In genomic region chr10:6223981-6224380, GRCh38 we compare ENCODE assay signal across 15 cellular contexts. TPM values are rescaled to one million over a fixed set of nuclear protein-coding genes. Genes with fewer than 3 reads are reported as not detected.
DNase-seq lines count a peak whose midpoint lies in the region; ATAC-seq and TF ChIP-seq lines count a peak whose summit lies in the region.
"Had no signal": no experiment of that assay in that cellular context is flagged by ENCODE, and none has a peak within 500 bp of the region (broad histone marks: within the 10 kb centered on the region; RNA-seq: fewer than 3 reads in every experiment).

No MANE protein-coding gene starts in this region.

- no peak overlapping the region for H3K4me3 Mint-ChIP-seq in activated T-cell treated with anti-CD3 and anti-CD28 coated beads, Interleukin-2, amount 50 U/mL, for 24 hours
- H3K4me3 Mint-ChIP-seq in CD14-positive monocyte = no peak overlapping the region
- no peak overlapping the region for H3K4me3 Mint-ChIP-seq in activated T-helper 17 cell treated with anti-CD3 and anti-CD28 coated beads, Interleukin-2, amount 50 U/mL, for 72 hours
- H3K4me3 Mint-ChIP-seq: CD8-positive, alpha-beta T cell; GM23338 had no signal

- peak overlapping the region; percentile 9 for H2BK12ac ChIP-seq in trophoblast cell (ENCODE audit: low read length)

- no CpG with 5 or more reads among the region's 14 CpGs for WGBS in trophoblast cell (ENCODE audit: extremely low coverage, insufficient coverage, insufficient read length)

- peaks cover 87 to 94% of the 10 kb centered on the region in 2 experiments for H3K36me3 ChIP-seq in trophoblast cell (ENCODE audit: control insufficient read depth in 1 of 2, insufficient read depth in 2 of 2, low read length in 2 of 2)

- no peaks in the 10 kb centered on the region for H3K9me3 Mint-ChIP-seq in activated T-cell treated with anti-CD3 and anti-CD28 coated beads, Interleukin-2, amount 50 U/mL, for 24 hours
- H3K9me3 Mint-ChIP-seq in CD14-positive monocyte = peaks cover 0 to 2% (median 0%) of the 10 kb centered on the region in 7 donors
- H3K9me3 Mint-ChIP-seq in activated T-helper 17 cell treated with anti-CD3 and anti-CD28 coated beads, Interleukin-2, amount 50 U/mL, for 72 hours = no peaks in the 10 kb centered on the region
- H3K9me3 Mint-ChIP-seq: CD8-positive, alpha-beta T cell; GM23338 had no signal

- H3K79me1 ChIP-seq in trophoblast cell (ENCODE audit: low read length) = peaks cover 36% of the 10 kb centered on the region

- peaks cover 100% of the 10 kb centered on the region for H3K36me3 Mint-ChIP-seq in activated T-cell treated with anti-CD3 and anti-CD28 coated beads, Interleukin-2, amount 50 U/mL, for 24 hours (ENCODE audit: low read depth)
- peaks cover 98 to 100% of the 10 kb centered on the region in 2 donors for H3K36me3 Mint-ChIP-seq in CD14-positive monocyte
- H3K36me3 Mint-ChIP-seq in activated T-helper 17 cell treated with anti-CD3 and anti-CD28 coated beads, Interleukin-2, amount 50 U/mL, for 72 hours (ENCODE audit: low read depth) = peaks cover 100% of the 10 kb centered on the region

- H3K4me1 ChIP-seq in trophoblast cell (ENCODE audit: control insufficient read depth in 1 of 2, insufficient read depth in 2 of 2, low read length in 2 of 2) = peaks cover 29 to 36% of the 10 kb centered on the region in 2 experiments

- H3K9ac ChIP-seq in trophoblast cell (ENCODE audit: low read length) = no peak overlapping the region

- no peak overlapping the region for H3K4ac ChIP-seq in trophoblast cell (ENCODE audit: low read depth, low read length)

- H3K27me3 Mint-ChIP-seq in activated T-cell treated with anti-CD3 and anti-CD28 coated beads, Interleukin-2, amount 50 U/mL, for 24 hours = no peaks in the 10 kb centered on the region
- H3K27me3 Mint-ChIP-seq in CD14-positive monocyte (ENCODE audit: low read depth in 3 of 3) = peaks cover 0 to 7% (median 2%) of the 10 kb centered on the region in 3 donors
- H3K27me3 Mint-ChIP-seq in activated T-helper 17 cell treated with anti-CD3 and anti-CD28 coated beads, Interleukin-2, amount 50 U/mL, for 72 hours = no peaks in the 10 kb centered on the region

- H3K27me3 ChIP-seq in trophoblast cell (ENCODE audit: insufficient read depth, low read length) = no peaks in the 10 kb centered on the region

- ATAC-seq in activated T-helper 17 cell treated with anti-CD3 and anti-CD28 coated beads, Interleukin-2, amount 50 U/mL, for 72 hours (replicated peaks) = no peak
- ATAC-seq in HG03457 (IDR thresholded peaks at IDR 0.05; ENCODE audit: unreplicated experiment) = no peak
- ATAC-seq: CD8-positive, alpha-beta T cell; GM23338 had no signal

- no peak overlapping the region for H3K27ac ChIP-seq in trophoblast cell (ENCODE audit: low read depth, low read length)

- no peak for TF ChIP-seq CTCF in CD14-positive monocyte (IDR thresholded peaks at IDR 0.05)

- H4K12ac ChIP-seq in trophoblast cell (ENCODE audit: low read depth, low read length) = no peak overlapping the region

- H3K79me2 ChIP-seq in trophoblast cell (ENCODE audit: control insufficient read depth, insufficient read depth, low read length, poor library complexity) = peaks cover 13% of the 10 kb centered on the region

- peak overlapping the region; percentile 59 for H3K27ac Mint-ChIP-seq in activated T-cell treated with anti-CD3 and anti-CD28 coated beads, Interleukin-2, amount 50 U/mL, for 24 hours
- peak overlapping the region in 5 of 7 donors; percentile 32 to 79 (median 33) for H3K27ac Mint-ChIP-seq in CD14-positive monocyte
- H3K27ac Mint-ChIP-seq in activated T-helper 17 cell treated with anti-CD3 and anti-CD28 coated beads, Interleukin-2, amount 50 U/mL, for 72 hours = peak overlapping the region; percentile 59
- H3K27ac Mint-ChIP-seq: CD8-positive, alpha-beta T cell; GM23338 had no signal

- H2BK5ac ChIP-seq in trophoblast cell (ENCODE audit: low read depth, low read length, poor library complexity) = no peak overlapping the region

- in situ Hi-C loops in ACHN (cut with HindIII; ENCODE audit: low pct_ligation_motif_present, low pct_unique_long_range_greater_than_20kb, low sequenced_read_pairs) = no loop called here

- intact Hi-C loops in CD14-positive monocyte (cut with micrococcal nuclease) = no loop called here

- H3K4me2 ChIP-seq in trophoblast cell (ENCODE audit: low read length) = no peak overlapping the region
- H3K4me2 ChIP-seq: GM23338 had no signal

- no peak for DNase-seq in activated T-cell treated with anti-CD3 and anti-CD28 coated beads, Interleukin-2, amount 50 U/mL, for 24 hours
- DNase-seq in activated T-cell treated with anti-CD3 and anti-CD28 coated beads, Interleukin-2, amount 50 U/mL, for 1 hour = no peak
- DNase-seq in CD14-positive monocyte (ENCODE audit: low spot score) (no peak), trophoblast cell (no peak), hypothalamus (lab: John Stamatoyannopoulos, UW) (no peak), ACHN (no peak)
- DNase-seq: CD8-positive, alpha-beta T cell; KG1; NCI-H1092; NCI-H1694 treated with DMSO at 0.1 percent for 48 hours; NCI-H345; NCI-H526 treated with DMSO at 0.1 percent for 48 hours had no signal

- no peak overlapping the region for H3K23ac ChIP-seq in trophoblast cell (ENCODE audit: low read length)

- peak overlapping the region; percentile 11 for H2AK5ac ChIP-seq in trophoblast cell (ENCODE audit: low read length)

- no peak overlapping the region for H2BK120ac ChIP-seq in trophoblast cell (ENCODE audit: insufficient read depth, low read length, poor library complexity)

- H4K91ac ChIP-seq in trophoblast cell (ENCODE audit: low read depth, low read length) = peak overlapping the region; percentile 60

- peak overlapping the region; percentile 11 for H4K8ac ChIP-seq in trophoblast cell (ENCODE audit: low read depth, low read length)

- H3K4me3 ChIP-seq in trophoblast cell (ENCODE audit: low read depth, low read length) = no peak overlapping the region
- H3K4me3 ChIP-seq: GM23338 had no signal

- no peak overlapping the region for H2AFZ ChIP-seq in trophoblast cell (ENCODE audit: insufficient read depth, low read length, poor library complexity)
- H2AFZ ChIP-seq: GM23338 had no signal

- peaks cover 16% of the 10 kb centered on the region for H3K9me3 ChIP-seq in trophoblast cell (ENCODE audit: insufficient read depth, low read depth, low read length)

- peak overlapping the region; percentile 12 for H3K18ac ChIP-seq in trophoblast cell (ENCODE audit: low read length)

- H3K14ac ChIP-seq in trophoblast cell (ENCODE audit: low read length) = peak overlapping the region; percentile 10

- H3K4me1 Mint-ChIP-seq in activated T-cell treated with anti-CD3 and anti-CD28 coated beads, Interleukin-2, amount 50 U/mL, for 24 hours (ENCODE audit: low read depth) = peaks cover 12% of the 10 kb centered on the region
- H3K4me1 Mint-ChIP-seq in CD14-positive monocyte = no peaks in the 10 kb centered on the region
- H3K4me1 Mint-ChIP-seq in activated T-helper 17 cell treated with anti-CD3 and anti-CD28 coated beads, Interleukin-2, amount 50 U/mL, for 72 hours = peaks cover 10% of the 10 kb centered on the region
- H3K4me1 Mint-ChIP-seq: GM23338 had no signal

RNA-seq across cellular contexts. Expression of gene PFKFB3, which starts 21.2 kb away (rescaled TPM):
- 10 to 100 TPM; 12.2 to 15.8 TPM for polyA plus RNA-seq in CD14-positive monocyte
- 100 to 1,000 TPM; 157 to 310 TPM for total RNA-seq in activated T-helper 17 cell treated with anti-CD3 and anti-CD28 coated beads, Interleukin-2, amount 50 U/mL, for 72 hours
- polyA plus RNA-seq in trophoblast cell (2013) = 45.0 and 46.4 TPM in 2 replicates
